In the genomic region with DNA sequence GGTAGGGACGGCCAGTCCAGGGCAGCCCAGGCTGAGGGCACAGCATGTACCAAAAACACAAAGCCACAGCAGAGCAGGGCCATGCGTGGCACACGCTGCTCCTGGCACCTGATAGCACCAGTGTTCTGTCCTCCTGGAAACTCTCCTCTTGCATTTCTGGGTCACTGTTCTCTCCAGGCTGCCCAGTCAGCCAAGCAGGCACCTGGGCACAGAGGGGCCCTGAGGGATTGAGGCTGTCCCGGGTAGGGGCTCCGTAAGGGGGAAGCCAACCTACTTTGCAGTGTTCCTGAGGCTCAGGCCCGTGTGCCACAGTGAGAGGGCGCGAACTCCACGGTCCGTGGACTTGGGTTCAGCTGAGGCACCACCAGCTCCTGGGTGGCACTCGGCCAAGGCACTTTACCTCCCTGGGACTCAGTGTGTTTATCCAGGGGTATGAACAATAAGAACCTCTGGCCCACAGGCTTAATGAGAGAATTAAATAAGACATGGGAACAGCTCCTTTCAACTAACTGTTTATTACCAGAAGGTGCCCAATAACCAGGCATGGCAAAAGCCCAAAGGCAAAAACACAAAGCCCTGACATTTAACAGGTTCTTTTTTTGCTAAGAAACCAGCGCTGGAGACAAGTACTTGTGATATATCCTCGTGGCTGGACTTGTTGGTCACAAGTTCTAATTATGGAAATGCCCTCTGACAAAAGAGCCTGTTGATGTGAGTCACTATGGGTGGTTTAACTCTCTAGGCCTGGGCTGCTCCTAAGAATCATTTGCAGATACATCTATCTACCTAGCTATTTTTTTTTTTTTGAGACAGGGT, we compare ENCODE assay signal across 8 cellular contexts.
DNase-seq lines count a peak whose midpoint lies in the region; ATAC-seq and TF ChIP-seq lines count a peak whose summit lies in the region.
"Not testable (repeated sequence)": the region's sequence is repeated elsewhere in the genome, so short reads cannot be mapped to it uniquely, and the experiment has no call there.

No MANE protein-coding gene starts in this region.

- not testable (repeated sequence) for H3K36me3 ChIP-seq in hepatocyte (replicated peaks; ENCODE audit: insufficient read depth, low read depth); osteoblast (ENCODE audit: insufficient read depth, low read length); thoracic aorta

- H3K4me1 ChIP-seq in hepatocyte (ENCODE audit: insufficient read depth) (peaks cover 19% of the 10 kb centered on the region), osteoblast (ENCODE audit: insufficient read depth, low read length) (peaks cover 15% of the 10 kb centered on the region), thoracic aorta (ENCODE audit: control insufficient read depth in 1 of 2, low read depth in 2 of 2) (peaks cover 7 to 21% of the 10 kb centered on the region in 2 donors)

- not testable (repeated sequence) for H4K20me1 ChIP-seq in hepatocyte (ENCODE audit: insufficient read depth, poor library complexity, severe bottlenecking); osteoblast (ENCODE audit: insufficient read depth, low read length)

- WGBS in hepatocyte (ENCODE audit: low lambda C conversion rate, missing lambda C conversion rate), result 84% methylated on average over 13 of the region's 13 CpGs

- not testable (repeated sequence) for H2AFZ ChIP-seq in hepatocyte
- H2AFZ ChIP-seq in osteoblast (ENCODE audit: low read length), result peak overlapping the region; percentile 41

- H3K9me2 ChIP-seq in hepatocyte (replicated peaks; ENCODE audit: insufficient read depth), result not testable (repeated sequence)

- not testable (repeated sequence) for H3K79me2 ChIP-seq in hepatocyte; osteoblast (ENCODE audit: insufficient read depth, low read length)

- H3K4me3 ChIP-seq in hepatocyte; osteoblast (ENCODE audit: insufficient read depth, low read length): not testable (repeated sequence)
- peak overlapping the region; percentile 27 for H3K4me3 ChIP-seq in thoracic aorta

- H3K27ac ChIP-seq in RWPE1 (peak overlapping the region; percentile 77), epithelial cell of prostate (peak overlapping the region; percentile 1), osteoblast (ENCODE audit: low read depth, low read length) (peak overlapping the region; percentile 17), thoracic aorta (peak overlapping the region; percentile 85 to 92)
- H3K27ac ChIP-seq in hepatocyte, result not testable (repeated sequence)

- in situ Hi-C loops in Caki2 (cut with HindIII; ENCODE audit: low pct_unique_long_range_greater_than_20kb, low sequenced_read_pairs), result not testable (repeated sequence)

- TF ChIP-seq CTCF in RWPE1 (conservative IDR thresholded peaks at IDR 0.05; ENCODE audit: low read depth); hepatocyte (IDR thresholded peaks at IDR 0.05; ENCODE audit: poor library complexity); osteoblast (IDR thresholded peaks at IDR 0.05; ENCODE audit: extremely low read depth, low read depth, low read length); thoracic aorta (IDR thresholded peaks at IDR 0.05): not testable (repeated sequence)

- ATAC-seq in thoracic aorta (ENCODE audit: insufficient number of reproducible peaks, low FRiP score, low read depth), result peak; percentile 44

- not testable (repeated sequence) for H3K27me3 ChIP-seq in hepatocyte; osteoblast (ENCODE audit: insufficient read depth, low read length); thoracic aorta (replicated peaks; ENCODE audit: insufficient read depth)

- H3K9me3 ChIP-seq in hepatocyte (ENCODE audit: low read depth); osteoblast (ENCODE audit: low read depth, low read length); thoracic aorta: not testable (repeated sequence)

- CTCF ChIA-PET in RWPE1 (lab: Yijun Ruan, JAX), result interaction anchor here (0.6 kb wide), 1 partner anchor 25 kb away, joined by 3 read pairs; no protein-coding TSS in a partner anchor

- POLR2A ChIA-PET in RWPE1 (lab: Yijun Ruan, JAX; ENCODE audit: low non-redundant PET), result interaction anchor here (0.6 to 0.8 kb wide), 3 partner anchors 14 to 59 kb away, joined by 4 to 6 read pairs (median 4); no protein-coding TSS in a partner anchor

- DNase-seq in Caki2 (ENCODE audit: low read depth) (peak; percentile 83), LHCN-M2 (ENCODE audit: low read depth) (peak; percentile 64), anterior cingulate cortex (lab: John Stamatoyannopoulos, UW) (peak in 45 of 58 donors; percentile 18 to 89 (median 54)), epithelial cell of prostate (ENCODE audit: low read depth, low spot score) (peak; percentile 53), hepatocyte (ENCODE audit: low spot score) (peak; percentile 20), osteoblast (ENCODE audit: insufficient read length, low spot score, missing footprints) (peak; percentile 80)
- DNase-seq in RWPE1 (ENCODE audit: low spot score); thoracic aorta (ENCODE audit: low spot score): not testable (repeated sequence)

- H3K4me2 ChIP-seq in hepatocyte, result not testable (repeated sequence)
- peak overlapping the region; percentile 13 for H3K4me2 ChIP-seq in osteoblast (ENCODE audit: insufficient read depth, low read length)
